In genomic region chr11:236774-237767, GRCh38 we compare ENCODE assay signal across 8 cellular contexts. TPM values are rescaled to one million over a fixed set of nuclear protein-coding genes. Genes with fewer than 3 reads are reported as not detected.
DNase-seq lines count a peak whose midpoint lies in the region; ATAC-seq and TF ChIP-seq lines count a peak whose summit lies in the region.

Gene PSMD13 (plus strand): TSS chr11:236976. CDS start chr11:237050, 74 bp downstream.

- H3K9ac ChIP-seq in HUES64 (ENCODE audit: low read depth, low read length) (peak within 1 kb of the TSS; percentile 92), fibroblast of lung (ENCODE audit: insufficient read depth, low read length) (peak within 1 kb of the TSS; percentile 98)

- peak within 1 kb of the TSS; percentile 98 for H3K27ac Mint-ChIP-seq in activated T-helper 1 cell treated with anti-CD3 and anti-CD28 coated beads, Interleukin-12 subunit alpha, Interleukin-12 subunit beta, Interleukin-2, Interleukin-4 antibody, amounts not matched to agents 30 ng/mL and 10 ng/mL and 1 ng/mL, durations not matched to agents 14 hours and 24 hours and 36 hours
- peak within 1 kb of the TSS; percentile 84 to 100 (median 100) for H3K27ac Mint-ChIP-seq in naive thymus-derived CD4-positive, alpha-beta T cell
- H3K27ac Mint-ChIP-seq in stimulated activated naive B cell treated with anti-CD40 and anti-IgM and Interleukin-4, amounts not matched to agents 10 μg/mL and 1 μg/mL and 100 μg/mL, for 72 hours = peak within 1 kb of the TSS; percentile 98

- H3K36me3 Mint-ChIP-seq in activated T-helper 1 cell treated with anti-CD3 and anti-CD28 coated beads, Interleukin-12 subunit alpha, Interleukin-12 subunit beta, Interleukin-2, Interleukin-4 antibody, amounts not matched to agents 30 ng/mL and 10 ng/mL and 1 ng/mL, durations not matched to agents 14 hours and 24 hours and 36 hours (ENCODE audit: low read depth) = peaks cover 29% of the 10 kb centered on the region
- H3K36me3 Mint-ChIP-seq in naive thymus-derived CD4-positive, alpha-beta T cell = peaks cover 4 to 20% (median 14%) of the 10 kb centered on the region in 5 donors
- peaks cover 21 to 28% of the 10 kb centered on the region in 2 donors for H3K36me3 Mint-ChIP-seq in stimulated activated naive B cell treated with anti-CD40 and anti-IgM and Interleukin-4, amounts not matched to agents 10 μg/mL and 1 μg/mL and 100 μg/mL, for 72 hours

- H3K4me2 ChIP-seq in fibroblast of lung (ENCODE audit: extremely low read depth, insufficient read depth, low read length) = peak within 1 kb of the TSS; percentile 99

- H3K27me3 Mint-ChIP-seq in activated T-helper 1 cell treated with anti-CD3 and anti-CD28 coated beads, Interleukin-12 subunit alpha, Interleukin-12 subunit beta, Interleukin-2, Interleukin-4 antibody, amounts not matched to agents 30 ng/mL and 10 ng/mL and 1 ng/mL, durations not matched to agents 14 hours and 24 hours and 36 hours (ENCODE audit: insufficient read depth) = peaks cover 2% of the 10 kb centered on the region
- H3K27me3 Mint-ChIP-seq in naive thymus-derived CD4-positive, alpha-beta T cell = no peaks in the 10 kb centered on the region
- H3K27me3 Mint-ChIP-seq in stimulated activated naive B cell treated with anti-CD40 and anti-IgM and Interleukin-4, amounts not matched to agents 10 μg/mL and 1 μg/mL and 100 μg/mL, for 72 hours = no peaks in the 10 kb centered on the region

- H3K27ac ChIP-seq in HUES64 (ENCODE audit: low read depth, low read length) = peak within 1 kb of the TSS; percentile 80
- peak within 1 kb of the TSS; percentile 93 for H3K27ac ChIP-seq in fibroblast of lung (ENCODE audit: insufficient read depth, low read length)
- H3K27ac ChIP-seq in naive thymus-derived CD4-positive, alpha-beta T cell (ENCODE audit: low read depth, low read length) = peak within 1 kb of the TSS; percentile 97

- WGBS in HUES64 = 2% methylated on average over 61 of the region's 62 CpGs

- no peak for TF ChIP-seq CTCF in fibroblast of lung (conservative IDR thresholded peaks at IDR 0.05 in 1 of 2, IDR thresholded peaks at IDR 0.05 in 1 of 2; ENCODE audit: low read depth in 1 of 2, low read length in 2 of 2)

- peak within 1 kb of the TSS; percentile 97 for H3K4me3 Mint-ChIP-seq in activated T-helper 1 cell treated with anti-CD3 and anti-CD28 coated beads, Interleukin-12 subunit alpha, Interleukin-12 subunit beta, Interleukin-2, Interleukin-4 antibody, amounts not matched to agents 30 ng/mL and 10 ng/mL and 1 ng/mL, durations not matched to agents 14 hours and 24 hours and 36 hours
- H3K4me3 Mint-ChIP-seq in naive thymus-derived CD4-positive, alpha-beta T cell = peak within 1 kb of the TSS; percentile 84 to 99 (median 96)
- peak within 1 kb of the TSS; percentile 94 to 96 for H3K4me3 Mint-ChIP-seq in stimulated activated naive B cell treated with anti-CD40 and anti-IgM and Interleukin-4, amounts not matched to agents 10 μg/mL and 1 μg/mL and 100 μg/mL, for 72 hours

- ATAC-seq in GM21381 (IDR thresholded peaks at IDR 0.05; ENCODE audit: unreplicated experiment) = peak; percentile 84
- peak; percentile 88 for ATAC-seq in naive thymus-derived CD4-positive, alpha-beta T cell
- ATAC-seq in stimulated activated naive B cell treated with anti-CD40 and anti-IgM and Interleukin-4, amounts not matched to agents 10 μg/mL and 1 μg/mL and 100 μg/mL, for 72 hours (replicated peaks) = peak; percentile 89 to 92

- H3K36me3 ChIP-seq in HUES64 (ENCODE audit: insufficient read depth, low read length) (peaks cover 36% of the 10 kb centered on the region), fibroblast of lung (ENCODE audit: control insufficient read depth, insufficient read depth, low read length) (no peaks in the 10 kb centered on the region)
- peaks cover 0 to 30% (median 9%) of the 10 kb centered on the region in 3 experiments for H3K36me3 ChIP-seq in naive thymus-derived CD4-positive, alpha-beta T cell (ENCODE audit: control insufficient read depth in 2 of 3, insufficient read depth in 3 of 3, low read length in 3 of 3)

- CTCF ChIA-PET in naive thymus-derived CD4-positive, alpha-beta T cell (lab: Charles Lee) = interaction anchor here (0.6 to 4.4 kb wide), 6 partner anchors 14 to 510 kb away, joined by 3 to 21 read pairs (median 4); partner anchors contain the start of genes BET1L and RIC8A

- H3K4me1 ChIP-seq in HUES64 (ENCODE audit: insufficient read depth, low read length) (0 out of 2 replicates have a peak, but pooled peaks cover 6% of the 10 kb centered on the region), fibroblast of lung (ENCODE audit: control insufficient read depth, extremely low read depth, insufficient read depth, low read length) (peaks cover 5% of the 10 kb centered on the region)
- peaks cover 17 to 23% of the 10 kb centered on the region in 2 donors for H3K4me1 ChIP-seq in naive thymus-derived CD4-positive, alpha-beta T cell (ENCODE audit: control insufficient read depth in 2 of 2, insufficient read depth in 2 of 2, low read length in 2 of 2)

- H3K79me2 ChIP-seq in fibroblast of lung (ENCODE audit: control insufficient read depth, insufficient read depth, low read length) = peaks cover 41% of the 10 kb centered on the region

- peak within 1 kb of the TSS; percentile 89 for H2AFZ ChIP-seq in fibroblast of lung (ENCODE audit: low read length)

- POLR2A ChIA-PET in naive thymus-derived CD4-positive, alpha-beta T cell (lab: Charles Lee) = interaction anchor here (0.6 to 7.5 kb wide), 22 partner anchors 9 to 572 kb away, joined by 3 to 83 read pairs (median 5); partner anchors contain the start of genes BET1L, PGGHG, RIC8A and RNH1

- peaks cover 46% of the 10 kb centered on the region for H3K4me1 Mint-ChIP-seq in activated T-helper 1 cell treated with anti-CD3 and anti-CD28 coated beads, Interleukin-12 subunit alpha, Interleukin-12 subunit beta, Interleukin-2, Interleukin-4 antibody, amounts not matched to agents 30 ng/mL and 10 ng/mL and 1 ng/mL, durations not matched to agents 14 hours and 24 hours and 36 hours (ENCODE audit: low read depth)
- peaks cover 26 to 66% (median 53%) of the 10 kb centered on the region in 7 donors for H3K4me1 Mint-ChIP-seq in naive thymus-derived CD4-positive, alpha-beta T cell
- peaks cover 16 to 38% of the 10 kb centered on the region in 2 donors for H3K4me1 Mint-ChIP-seq in stimulated activated naive B cell treated with anti-CD40 and anti-IgM and Interleukin-4, amounts not matched to agents 10 μg/mL and 1 μg/mL and 100 μg/mL, for 72 hours

- no peaks in the 10 kb centered on the region for H3K27me3 ChIP-seq in HUES64 (ENCODE audit: insufficient read depth, low read length)
- no peaks in the 10 kb centered on the region for H3K27me3 ChIP-seq in fibroblast of lung (ENCODE audit: control insufficient read depth, insufficient read depth, low read length)
- no peaks in the 10 kb centered on the region for H3K27me3 ChIP-seq in naive thymus-derived CD4-positive, alpha-beta T cell (ENCODE audit: control insufficient read depth in 2 of 2, insufficient read depth in 2 of 2, low read length in 2 of 2)

- H3K9me3 Mint-ChIP-seq in activated T-helper 1 cell treated with anti-CD3 and anti-CD28 coated beads, Interleukin-12 subunit alpha, Interleukin-12 subunit beta, Interleukin-2, Interleukin-4 antibody, amounts not matched to agents 30 ng/mL and 10 ng/mL and 1 ng/mL, durations not matched to agents 14 hours and 24 hours and 36 hours = no peaks in the 10 kb centered on the region
- no peaks in the 10 kb centered on the region for H3K9me3 Mint-ChIP-seq in naive thymus-derived CD4-positive, alpha-beta T cell
- H3K9me3 Mint-ChIP-seq in stimulated activated naive B cell treated with anti-CD40 and anti-IgM and Interleukin-4, amounts not matched to agents 10 μg/mL and 1 μg/mL and 100 μg/mL, for 72 hours = no peaks in the 10 kb centered on the region

- H4K20me1 ChIP-seq in fibroblast of lung (ENCODE audit: control insufficient read depth, extremely low read depth, insufficient read depth, low read length) = no peaks in the 10 kb centered on the region

- intact Hi-C loops in activated T-helper 1 cell treated with anti-CD3 and anti-CD28 coated beads, Interleukin-12 subunit alpha, Interleukin-12 subunit beta, Interleukin-2, Interleukin-4 antibody, amounts not matched to agents 30 ng/mL and 10 ng/mL and 1 ng/mL, durations not matched to agents 14 hours and 24 hours and 36 hours (cut with micrococcal nuclease) = loop anchor here (1.0 to 5.0 kb wide), 11 partner anchors 7 to 298 kb away; partner anchors contain the start of genes BET1L, HRAS, PGGHG and PTDSS2
- intact Hi-C loops in naive thymus-derived CD4-positive, alpha-beta T cell (cut with micrococcal nuclease) = loop anchor here (1.0 to 5.0 kb wide), 17 partner anchors 13 to 560 kb away; partner anchors contain the start of genes BET1L (in 2 of the 2), RIC8A (in 2 of the 2), PGGHG (in 1 of the 2) and PHRF1 (in 1 of the 2)

- DNase-seq in DMS 273 (lab: John Stamatoyannopoulos, UW; ENCODE audit: unreplicated experiment) (peak; percentile 92), fibroblast of lung (ENCODE audit: low read depth in 2 of 2) (peak; percentile 76 to 82)
- peak; percentile 84 for DNase-seq in activated T-helper 1 cell treated with anti-CD3 and anti-CD28 coated beads, Interleukin-12 subunit alpha, Interleukin-12 subunit beta, Interleukin-2, Interleukin-4 antibody, amounts not matched to agents 30 ng/mL and 10 ng/mL and 1 ng/mL, durations not matched to agents 14 hours and 24 hours and 36 hours (ENCODE audit: low spot score)
- DNase-seq in naive thymus-derived CD4-positive, alpha-beta T cell = peak; percentile 82 to 92 (median 88)
- peak; percentile 89 for DNase-seq in stimulated activated naive B cell treated with anti-CD40 and anti-IgM and Interleukin-4, amounts not matched to agents 10 μg/mL and 1 μg/mL and 100 μg/mL, for 72 hours

- H3K4me3 ChIP-seq in HUES64 (ENCODE audit: low read length) (peak within 1 kb of the TSS; percentile 90), fibroblast of lung (replicated peaks in 1 of 4; ENCODE audit: control extremely low read depth in 1 of 4, insufficient read depth in 1 of 4, low read depth in 3 of 4, low read length in 4 of 4) (peak within 1 kb of the TSS; percentile 96 to 100 (median 97))
- H3K4me3 ChIP-seq in naive thymus-derived CD4-positive, alpha-beta T cell (ENCODE audit: low read length) = peak within 1 kb of the TSS; percentile 100

- H3K9me3 ChIP-seq in HUES64 (ENCODE audit: insufficient read depth, low read depth, low read length) (no peaks in the 10 kb centered on the region), fibroblast of lung (ENCODE audit: control insufficient read depth, insufficient read depth, low read depth, low read length) (no peaks in the 10 kb centered on the region)
- H3K9me3 ChIP-seq in naive thymus-derived CD4-positive, alpha-beta T cell (ENCODE audit: control insufficient read depth in 2 of 3, low read length in 3 of 3) = no peaks in the 10 kb centered on the region

RNA-seq across cellular contexts. Expression of gene PSMD13, which starts in this region (rescaled TPM):
- 147 TPM for polyA plus RNA-seq in HUES64 (2013, experiment 1 of 2)
- polyA plus RNA-seq in HUES64 (2013, experiment 2 of 2) = 131 TPM
- 198 TPM for polyA plus RNA-seq in PFSK-1 (2012; ENCODE audit: insufficient read length, low read depth)
- 261 and 266 TPM in 2 replicates for total RNA-seq in activated T-helper 1 cell treated with anti-CD3 and anti-CD28 coated beads, Interleukin-12 subunit alpha, Interleukin-12 subunit beta, Interleukin-2, Interleukin-4 antibody, amounts not matched to agents 30 ng/mL and 10 ng/mL and 1 ng/mL, durations not matched to agents 14 hours and 24 hours and 36 hours
- total RNA-seq in fibroblast of lung = 81.4 and 106 TPM in 2 replicates
- 147 and 178 TPM in 2 replicates for polyA plus RNA-seq in fibroblast of lung
- polyA plus RNA-seq in fibroblast of lung (2012) = 130 and 183 TPM in 2 replicates
- 81.6 and 101 TPM in 2 replicates for polyA minus RNA-seq in fibroblast of lung (ENCODE audit: low replicate concordance)
- 100 to 1,000 TPM in 1 of 5 experiments, 10 to 100 TPM in 4; 64.3 to 172 (median 86.9) TPM for total RNA-seq in naive thymus-derived CD4-positive, alpha-beta T cell
- polyA plus RNA-seq in naive thymus-derived CD4-positive, alpha-beta T cell = 100 to 1,000 TPM; 186 to 215 TPM

Comparison
In these comparisons a context has a peak if more than half of its experiments do, and no peak if none do; other contexts are left out.
1. Peak in every context shown above with its lines: DNase-seq, ATAC-seq, H3K4me3 ChIP-seq and H3K27ac ChIP-seq.